ENCODE assay signal across 1 cellular context in genomic region chr12:120767071-120768024, GRCh38.
TF ChIP-seq lines count a peak whose summit lies in the region.

No MANE protein-coding gene starts in this region.

TF ChIP-seq in endothelial cell of umbilical vein, 7 proteins besides CTCF, POLR2A, EP300 and RAD21 (continued from another document):
- TF ChIP-seq, protein P1, sequence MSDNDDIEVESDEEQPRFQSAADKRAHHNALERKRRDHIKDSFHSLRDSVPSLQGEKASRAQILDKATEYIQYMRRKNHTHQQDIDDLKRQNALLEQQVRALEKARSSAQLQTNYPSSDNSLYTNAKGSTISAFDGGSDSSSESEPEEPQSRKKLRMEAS (IDR thresholded peaks at IDR 0.05; ENCODE audit: insufficient read depth, insufficient read length): no peak
- TF ChIP-seq JUN (IDR thresholded peaks at IDR 0.05; ENCODE audit: borderline replicate concordance, insufficient read depth, insufficient read length, low read depth): no peak
- TF ChIP-seq EZH2 (IDR thresholded peaks at IDR 0.05; ENCODE audit: borderline replicate concordance, low read depth, low read length, severe bottlenecking): no peak
- no peak for TF ChIP-seq GATA2 (IDR thresholded peaks at IDR 0.05; ENCODE audit: insufficient read depth, insufficient read length, low read depth, low read length)
